In the genomic region with DNA sequence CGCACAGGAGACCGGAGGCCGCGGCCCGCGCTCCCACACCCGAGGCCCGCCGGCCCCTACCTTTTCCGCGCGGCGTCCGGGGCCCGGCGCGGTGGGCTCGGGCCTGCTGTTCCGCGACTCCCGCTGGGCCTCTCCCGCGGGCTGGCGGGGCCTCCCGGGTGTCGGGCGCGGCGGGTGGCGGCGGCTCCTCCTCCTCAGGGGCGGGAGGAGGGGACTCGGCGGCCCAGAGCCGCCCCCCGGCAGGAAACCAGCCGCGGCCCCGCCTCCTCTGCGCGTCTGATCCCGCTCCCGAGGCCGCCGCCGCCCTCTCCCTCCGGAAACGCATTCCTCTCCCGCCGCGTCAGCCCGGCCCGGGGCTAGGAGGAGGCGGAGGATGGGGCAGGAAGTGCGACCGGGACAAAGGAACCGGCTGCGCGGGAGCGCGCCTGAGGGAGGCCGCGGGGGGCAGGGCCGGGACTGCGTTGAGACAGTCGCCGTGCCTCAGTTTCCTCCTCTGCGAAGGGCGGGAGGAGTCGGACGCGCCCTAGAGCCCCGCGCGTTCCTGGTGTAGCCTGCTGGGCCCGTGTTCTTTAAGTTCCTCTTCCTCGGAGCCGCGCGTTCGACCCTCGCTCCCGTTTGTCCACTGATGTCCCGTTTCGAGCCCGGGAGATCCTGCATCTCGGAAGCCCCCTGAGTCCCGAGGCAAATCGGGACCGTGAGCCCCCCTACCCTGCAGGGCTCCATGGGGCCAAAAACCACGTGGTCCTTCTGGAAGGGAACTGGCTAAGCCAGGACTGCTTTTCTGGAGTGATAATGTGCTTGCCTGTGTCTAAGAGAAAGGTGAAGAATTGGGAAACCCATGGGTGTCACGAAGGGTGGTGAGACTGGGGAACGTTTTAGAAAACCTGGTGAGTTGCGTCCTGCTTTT, we compare ENCODE assay signal across 8 cellular contexts. TPM values are rescaled to one million over a fixed set of nuclear protein-coding genes. Genes with fewer than 3 reads are reported as not detected.
DNase-seq lines count a peak whose midpoint lies in the region; ATAC-seq and TF ChIP-seq lines count a peak whose summit lies in the region.

A gene (minus strand): TSS at position 146 of the 907 bp plus-strand sequence. CDS start 22,672 bp downstream, outside the sequence.

- peaks cover 69% of the 10 kb centered on the region for H3K4me1 ChIP-seq in suprapubic skin

- H3K36me3 ChIP-seq in SK-N-MC (ENCODE audit: insufficient read depth, low read length) (no peaks in the 10 kb centered on the region), suprapubic skin (no peaks in the 10 kb centered on the region)

- TF ChIP-seq EP300 in suprapubic skin (IDR thresholded peaks at IDR 0.05) = peak; percentile 75

- ATAC-seq in activated naive CD4-positive, alpha-beta T cell treated with anti-CD3 and anti-CD28 coated beads, Interleukin-2, amount 50 U/mL, for 72 hours = peak; percentile 87 to 88

- under 1% methylated on average over 10 of the region's 94 CpGs for WGBS in suprapubic skin

- peak; percentile 70 to 83 for TF ChIP-seq POLR2A in suprapubic skin (IDR thresholded peaks at IDR 0.05)

- H3K4me3 ChIP-seq in HFF-Myc (replicated peaks; ENCODE audit: low read depth, low read length) (peak within 1 kb of the TSS; percentile 90), SK-N-MC (peak within 1 kb of the TSS; percentile 88), suprapubic skin (peak within 1 kb of the TSS; percentile 94)

- peak within 1 kb of the TSS; percentile 98 for H3K9ac ChIP-seq in SK-N-MC (ENCODE audit: insufficient read length)

- DNase-seq in GM03348 (ENCODE audit: low spot score) (peak; percentile 96), HFF-Myc (ENCODE audit: extremely low read depth, low read depth) (no peak), NCI-H1048 (lab: John Stamatoyannopoulos, UW) (peak; percentile 84), SK-N-MC (ENCODE audit: low read depth, low spot score) (no peak), glomerular endothelial cell (ENCODE audit: extremely low read depth, low read depth, low spot score) (no peak), occipital lobe (lab: John Stamatoyannopoulos, UW) (peak; percentile 93), suprapubic skin (ENCODE audit: low spot score in 2 of 2) (peak; percentile 97)
- peak; percentile 84 to 89 for DNase-seq in activated naive CD4-positive, alpha-beta T cell treated with anti-CD3 and anti-CD28 coated beads, Interleukin-2, amount 50 U/mL, for 72 hours (ENCODE audit: low spot score in 2 of 2)

- no peak for TF ChIP-seq CTCF in HFF-Myc (IDR thresholded peaks at IDR 0.05; ENCODE audit: low read depth, low read length, missing control alignments)
- TF ChIP-seq CTCF in suprapubic skin (IDR thresholded peaks at IDR 0.05) = no peak

- no peaks in the 10 kb centered on the region for H3K27me3 ChIP-seq in suprapubic skin

- peaks cover 0 to 7% of the 10 kb centered on the region in 2 donors for H3K9me3 Mint-ChIP-seq in activated naive CD4-positive, alpha-beta T cell treated with anti-CD3 and anti-CD28 coated beads, Interleukin-2, amount 50 U/mL, for 72 hours

- H3K27ac ChIP-seq in SK-N-MC (peak within 1 kb of the TSS; percentile 94), suprapubic skin (peak within 1 kb of the TSS; percentile 97)

- H3K9me3 ChIP-seq in SK-N-MC (ENCODE audit: low read depth, low read length) = no peaks in the 10 kb centered on the region
- H3K9me3 ChIP-seq in suprapubic skin = no peaks in the 10 kb centered on the region

- H3K27ac Mint-ChIP-seq in activated naive CD4-positive, alpha-beta T cell treated with anti-CD3 and anti-CD28 coated beads, Interleukin-2, amount 50 U/mL, for 72 hours = peak within 1 kb of the TSS; percentile 91 to 98

- no peaks in the 10 kb centered on the region for H3K36me3 Mint-ChIP-seq in activated naive CD4-positive, alpha-beta T cell treated with anti-CD3 and anti-CD28 coated beads, Interleukin-2, amount 50 U/mL, for 72 hours

RNA-seq across cellular contexts. Expression of the gene that starts here (rescaled TPM):
- 10 to 100 TPM; 37.4 to 74.7 TPM for total RNA-seq in activated naive CD4-positive, alpha-beta T cell treated with anti-CD3 and anti-CD28 coated beads, Interleukin-2, amount 50 U/mL, for 72 hours
- total RNA-seq in glomerular endothelial cell (1,619 and 1,812 TPM in 2 replicates), occipital lobe (102 TPM), suprapubic skin (100 to 1,000 TPM; 167 to 261 (median 218) TPM)

Comparison
In these comparisons a context has a peak if more than half of its experiments do, and no peak if none do; other contexts are left out.
1. DNase-seq: peak in GM03348 (single experiment), NCI-H1048 (single experiment), activated naive CD4-positive, alpha-beta T cell treated with anti-CD3 and anti-CD28 coated beads, Interleukin-2, amount 50 U/mL, for 72 hours (2 of 2), occipital lobe (single experiment) and suprapubic skin (2 of 2); none in HFF-Myc (single experiment), SK-N-MC (single experiment) and glomerular endothelial cell (single experiment).
2. Peak in every context shown above with its lines, with median percentiles within 50 percentile points of each other: H3K4me3 ChIP-seq.